1 cellular context compared by ENCODE assay signal in genomic region chr10:5684318-5684970, GRCh38.
TF ChIP-seq lines count a peak whose summit lies in the region.

TASOR2 (plus strand) TSS chr10:5684838; CDS start chr10:5720643, 35,805 bp downstream.

TF ChIP-seq in HepG2, 621 proteins besides CTCF, POLR2A, EP300 and RAD21 (continued from another document and continues in another):
- peak in 1 of 2 experiments; percentile 86 for TF ChIP-seq HMGXB4 (CRISPR knock-in tag; IDR thresholded peaks at IDR 0.05; ENCODE audit: borderline replicate concordance in 1 of 2, low read depth in 1 of 2)
- TF ChIP-seq ZNF761 (CRISPR knock-in tag; conservative IDR thresholded peaks at IDR 0.05): peak; percentile 88; the same call in 1 of the 2 replicates
- TF ChIP-seq NFE2L1 (CRISPR knock-in tag; IDR thresholded peaks at IDR 0.05; ENCODE audit: borderline replicate concordance): peak; percentile 85; the same call in 1 of the 2 replicates
- peak; percentile 80 for TF ChIP-seq MED1 (CRISPR knock-in tag; IDR thresholded peaks at IDR 0.05)
- TF ChIP-seq ZMYM3 (CRISPR knock-in tag; IDR thresholded peaks at IDR 0.05): peak; percentile 61; the same call in 1 of the 2 replicates
- no peak for TF ChIP-seq PHF5A (CRISPR knock-in tag; IDR thresholded peaks at IDR 0.05; ENCODE audit: low read depth, unreplicated experiment)
- peak; percentile 58; the same call in 1 of the 2 replicates for TF ChIP-seq ZNF362 (CRISPR knock-in tag; IDR thresholded peaks at IDR 0.05; ENCODE audit: borderline replicate concordance)
- TF ChIP-seq ZNF749 (CRISPR knock-in tag; IDR thresholded peaks at IDR 0.05; ENCODE audit: borderline replicate concordance): peak; percentile 97
- peak; percentile 41 for TF ChIP-seq ZNF770 (CRISPR knock-in tag; IDR thresholded peaks at IDR 0.05)
- peak; percentile 94; the same call in 1 of the 2 replicates for TF ChIP-seq ZNF552 (CRISPR knock-in tag; IDR thresholded peaks at IDR 0.05; ENCODE audit: borderline replicate concordance)
- TF ChIP-seq ATF3 (CRISPR knock-in tag; IDR thresholded peaks at IDR 0.05): peak; percentile 33; the same call in 1 of the 2 replicates
- no peak for TF ChIP-seq MTF1 (CRISPR knock-in tag; IDR thresholded peaks at IDR 0.05)
- peak; percentile 61 for TF ChIP-seq ZSCAN25 (CRISPR knock-in tag; IDR thresholded peaks at IDR 0.05)
- peak; percentile 39; the same call in 1 of the 2 replicates for TF ChIP-seq GZF1 (CRISPR knock-in tag; IDR thresholded peaks at IDR 0.05)
- TF ChIP-seq ZBTB20 (CRISPR knock-in tag; IDR thresholded peaks at IDR 0.05; ENCODE audit: borderline replicate concordance, low read depth): peak; percentile 91; the same call in 1 of the 2 replicates
- TF ChIP-seq NPAS2 (CRISPR knock-in tag; IDR thresholded peaks at IDR 0.05; ENCODE audit: borderline replicate concordance): no peak
- TF ChIP-seq RBM39 (IDR thresholded peaks at IDR 0.05; ENCODE audit: low read depth, low read length, poor library complexity, severe bottlenecking): peak; percentile 63
- TF ChIP-seq RCOR2 (CRISPR knock-in tag; IDR thresholded peaks at IDR 0.05): peak; percentile 54; the same call in 1 of the 2 replicates
- TF ChIP-seq KDM1A (CRISPR knock-in tag; IDR thresholded peaks at IDR 0.05): peak; percentile 70; the same call in 1 of the 2 replicates
- TF ChIP-seq ZNF101 (CRISPR knock-in tag; IDR thresholded peaks at IDR 0.05; ENCODE audit: borderline replicate concordance, low read depth): 0 out of 2 replicates have a peak, but pooled peaks have one; percentile 21
- no peak for TF ChIP-seq GTF3A (CRISPR knock-in tag; conservative IDR thresholded peaks at IDR 0.05)
- peak; percentile 93 for TF ChIP-seq MIXL1 (CRISPR knock-in tag; IDR thresholded peaks at IDR 0.05)
- TF ChIP-seq PRMT3 (CRISPR knock-in tag; IDR thresholded peaks at IDR 0.05; ENCODE audit: borderline replicate concordance, low read depth): peak; percentile 83; the same call in 1 of the 2 replicates
- TF ChIP-seq PCBP2 (optimal IDR thresholded peaks at IDR 0.05; ENCODE audit: low read depth, low read length, poor library complexity, severe bottlenecking): no peak
- TF ChIP-seq ZFP91 (CRISPR knock-in tag; IDR thresholded peaks at IDR 0.05; ENCODE audit: borderline replicate concordance): peak; percentile 81
- no peak for TF ChIP-seq MBNL3 (CRISPR knock-in tag; conservative IDR thresholded peaks at IDR 0.05)
- no peak for TF ChIP-seq NFIC (IDR thresholded peaks at IDR 0.05; ENCODE audit: low read length)
- TF ChIP-seq GATAD1 (CRISPR knock-in tag; IDR thresholded peaks at IDR 0.05): peak; percentile 91
- TF ChIP-seq FOXP1 (IDR thresholded peaks at IDR 0.05): no peak
- no peak for TF ChIP-seq FOXP1 (CRISPR knock-in tag; IDR thresholded peaks at IDR 0.05)
- peak; percentile 91 for TF ChIP-seq ZNF430 (CRISPR knock-in tag; IDR thresholded peaks at IDR 0.05)
- TF ChIP-seq THAP11 (CRISPR knock-in tag; IDR thresholded peaks at IDR 0.05): peak; percentile 94
- peak; percentile 49 for TF ChIP-seq MED8 (CRISPR knock-in tag; IDR thresholded peaks at IDR 0.05; ENCODE audit: insufficient replicate concordance)
- TF ChIP-seq TERF1 (CRISPR knock-in tag; IDR thresholded peaks at IDR 0.05): 0 out of 2 replicates have a peak, but pooled peaks have one; percentile 66
- peak; percentile 94 for TF ChIP-seq ZNF773 (CRISPR knock-in tag; IDR thresholded peaks at IDR 0.05; ENCODE audit: borderline replicate concordance)
- TF ChIP-seq NCOA2 (CRISPR knock-in tag; IDR thresholded peaks at IDR 0.05): peak; percentile 76
- TF ChIP-seq ZMYM2 (CRISPR knock-in tag; IDR thresholded peaks at IDR 0.05): peak; percentile 84; the same call in 1 of the 2 replicates
- peak; percentile 90 for TF ChIP-seq SIN3A (IDR thresholded peaks at IDR 0.05; ENCODE audit: borderline replicate concordance, low read depth, low read length)
- peak; percentile 81 for TF ChIP-seq ZNF451 (CRISPR knock-in tag; IDR thresholded peaks at IDR 0.05)
- peak; percentile 98 for TF ChIP-seq KDM5B (CRISPR knock-in tag; IDR thresholded peaks at IDR 0.05; ENCODE audit: borderline replicate concordance)
- no peak for TF ChIP-seq ZNF468 (CRISPR knock-in tag; IDR thresholded peaks at IDR 0.05)
- no peak; the same call in 1 of the 2 replicates for TF ChIP-seq ZNF780A (CRISPR knock-in tag; IDR thresholded peaks at IDR 0.05)
- TF ChIP-seq NCOR1 (IDR thresholded peaks at IDR 0.05; ENCODE audit: borderline replicate concordance, low read length): peak; percentile 23; the same call in 1 of the 2 replicates
- TF ChIP-seq ZEB1 (IDR thresholded peaks at IDR 0.05; ENCODE audit: insufficient replicate concordance, low read depth): no peak
- TF ChIP-seq HNF4G (IDR thresholded peaks at IDR 0.05; ENCODE audit: borderline replicate concordance, low read depth, low read length): 0 out of 2 replicates have a peak, but pooled peaks have one; percentile 12
- no peak for TF ChIP-seq HNF4G (CRISPR knock-in tag; IDR thresholded peaks at IDR 0.05; ENCODE audit: borderline replicate concordance, low read depth)
- TF ChIP-seq ZNF275 (CRISPR knock-in tag; IDR thresholded peaks at IDR 0.05; ENCODE audit: borderline replicate concordance): peak; percentile 92; the same call in 1 of the 2 replicates
- TF ChIP-seq MYC (CRISPR knock-in tag; IDR thresholded peaks at IDR 0.05; ENCODE audit: borderline replicate concordance): peak; percentile 97
- no peak for TF ChIP-seq SRSF9 (IDR thresholded peaks at IDR 0.05; ENCODE audit: borderline replicate concordance, insufficient read depth, low read depth, low read length, poor library complexity, severe bottlenecking)
- peak; percentile 97 for TF ChIP-seq LBX2 (CRISPR knock-in tag; IDR thresholded peaks at IDR 0.05; ENCODE audit: borderline replicate concordance)
- no peak for TF ChIP-seq MTA3 (CRISPR knock-in tag; IDR thresholded peaks at IDR 0.05)
- peak; percentile 88; the same call in 1 of the 2 replicates for TF ChIP-seq STAT6 (CRISPR knock-in tag; IDR thresholded peaks at IDR 0.05; ENCODE audit: borderline replicate concordance)
- peak; percentile 85; the same call in 1 of the 2 replicates for TF ChIP-seq FIP1L1 (IDR thresholded peaks at IDR 0.05; ENCODE audit: borderline replicate concordance, insufficient read depth, low read depth, low read length)
- TF ChIP-seq KLF12 (CRISPR knock-in tag; IDR thresholded peaks at IDR 0.05; ENCODE audit: borderline replicate concordance): peak; percentile 29; the same call in 1 of the 2 replicates
- peak; percentile 63 for TF ChIP-seq GABPA (IDR thresholded peaks at IDR 0.05; ENCODE audit: low read depth, low read length)
- TF ChIP-seq GABPA (CRISPR knock-in tag; IDR thresholded peaks at IDR 0.05; ENCODE audit: low read depth): peak; percentile 92
- TF ChIP-seq ZNF337 (CRISPR knock-in tag; IDR thresholded peaks at IDR 0.05; ENCODE audit: borderline replicate concordance, low read depth): peak; percentile 72; the same call in 1 of the 2 replicates
- TF ChIP-seq STAG1 (CRISPR knock-in tag; IDR thresholded peaks at IDR 0.05): no peak
- TF ChIP-seq TOPORS (CRISPR knock-in tag; IDR thresholded peaks at IDR 0.05): peak; percentile 95
- TF ChIP-seq ZNF446 (CRISPR knock-in tag; IDR thresholded peaks at IDR 0.05): peak; percentile 76
